Comparison of ENCODE assay signal across 8 cellular contexts in genomic region chr18:68714707-68715496, GRCh38. TPM values are rescaled to one million over a fixed set of nuclear protein-coding genes. Genes with fewer than 3 reads are reported as not detected.
A peak's percentile ranks its signal among the peaks of the same experiment; 100 is the strongest.
DNase-seq lines count a peak whose midpoint lies in the region; ATAC-seq, FAIRE-seq and TF ChIP-seq lines count a peak whose summit lies in the region.

TSS of gene TMX3 (minus strand) at chr18:68715108. CDS start at chr18:68714981, 127 bp downstream.

- TF ChIP-seq CTCF in adrenal gland (IDR thresholded peaks at IDR 0.05): no peak
- TF ChIP-seq CTCF in heart right ventricle (IDR thresholded peaks at IDR 0.05): no peak
- TF ChIP-seq CTCF in upper lobe of right lung (IDR thresholded peaks at IDR 0.05): no peak

- H3K9me3 ChIP-seq in adrenal gland (replicated peaks in 1 of 3): no peaks in the 10 kb centered on the region
- H3K9me3 ChIP-seq in heart right ventricle: no peaks in the 10 kb centered on the region
- H3K9me3 ChIP-seq in upper lobe of right lung: no peaks in the 10 kb centered on the region

- H3K36me3 ChIP-seq in adrenal gland (replicated peaks in 1 of 2) (peaks cover 0 to 22% of the 10 kb centered on the region in 2 donors), heart right ventricle (peaks cover 0 to 59% (median 13%) of the 10 kb centered on the region in 9 donors), upper lobe of right lung (peaks cover 36% of the 10 kb centered on the region)

- no peaks in the 10 kb centered on the region for H3K27me3 ChIP-seq in adrenal gland
- no peaks in the 10 kb centered on the region for H3K27me3 ChIP-seq in heart right ventricle
- no peaks in the 10 kb centered on the region for H3K27me3 ChIP-seq in upper lobe of right lung

- H3K4me3 ChIP-seq in adrenal gland (peak within 1 kb of the TSS; percentile 36 to 96 (median 64)), heart right ventricle (peak within 1 kb of the TSS; percentile 57 to 98 (median 91)), upper lobe of right lung (peak within 1 kb of the TSS; percentile 95)

- intact Hi-C loops in adrenal gland (cut with DNase I) (no loop called here), heart right ventricle (cut with DNase I) (no loop called here), posterior vena cava (cut with DNase I) (no loop called here), upper lobe of right lung (cut with DNase I) (no loop called here)

- DNase-seq in GM12892 (ENCODE audit: insufficient read length) (peak; percentile 81), NCI-H146 (lab: John Stamatoyannopoulos, UW) (peak; percentile 99), T-helper 1 cell (peak; percentile 84 to 94 (median 88)), adrenal gland (peak; percentile 88 to 93 (median 90)), heart right ventricle (peak; percentile 89 to 93), posterior vena cava (ENCODE audit: low spot score) (peak; percentile 97), upper lobe of right lung (peak; percentile 97)

- H3K27ac ChIP-seq in adrenal gland (peak within 1 kb of the TSS in 4 of 5 donors; percentile 64 to 88 (median 72)), heart right ventricle (peak within 1 kb of the TSS; percentile 14 to 96 (median 86)), upper lobe of right lung (peak within 1 kb of the TSS; percentile 86)

- FAIRE-seq in GM12892 (lab: Jason Lieb, UNC): peak; percentile 99

- TF ChIP-seq POLR2A in GM12892 (IDR thresholded peaks at IDR 0.05; ENCODE audit: low read depth, low read length) (peak; percentile 78; the same call in 1 of the 2 replicates), adrenal gland (IDR thresholded peaks at IDR 0.05) (peak in 1 of 2 donors; percentile 47)

- 0 to 1% (median 0%) methylated on average over 12 to 71 of the region's 71 CpGs for WGBS in adrenal gland, 4 donors
- WGBS in heart right ventricle, 2 donors: 0% methylated on average over 71 of the region's 71 CpGs

- H3K4me1 ChIP-seq in adrenal gland (replicated peaks in 1 of 2): peaks cover 5 to 19% of the 10 kb centered on the region in 2 donors
- H3K4me1 ChIP-seq in heart right ventricle: peaks cover 3 to 32% (median 23%) of the 10 kb centered on the region in 9 donors
- H3K4me1 ChIP-seq in upper lobe of right lung: peaks cover 15% of the 10 kb centered on the region

- ATAC-seq in HG02852 (IDR thresholded peaks at IDR 0.05; ENCODE audit: unreplicated experiment) (peak; percentile 96), heart right ventricle (peak; percentile 99 to 100 (median 100)), upper lobe of right lung (peak; percentile 100)

RNA-seq across cellular contexts. Expression of gene TMX3, which starts in this region (rescaled TPM):
- 32.9 TPM for polyA plus RNA-seq in GM12892 (2012; ENCODE audit: missing spikeins)
- total RNA-seq in adrenal gland (10 to 100 TPM; 22.7 to 46.6 (median 30.1) TPM), heart right ventricle (10 to 100 TPM; 20.7 to 38.8 (median 30.4) TPM), posterior vena cava (10 to 100 TPM; 41.8 to 44.0 TPM), upper lobe of right lung (56.4 TPM)
- polyA plus RNA-seq in adrenal gland (10 to 100 TPM; 17.8 to 31.9 (median 19.8) TPM), heart right ventricle (10 to 100 TPM; 13.3 to 21.8 TPM)

Comparison
In these comparisons a context has a peak if more than half of its experiments do, and no peak if none do; other contexts are left out.
1. Peak in every context shown above with its lines: DNase-seq, ATAC-seq, H3K4me3 ChIP-seq and H3K27ac ChIP-seq.